ENCODE assay signal across 12 cellular contexts in the genomic region with DNA sequence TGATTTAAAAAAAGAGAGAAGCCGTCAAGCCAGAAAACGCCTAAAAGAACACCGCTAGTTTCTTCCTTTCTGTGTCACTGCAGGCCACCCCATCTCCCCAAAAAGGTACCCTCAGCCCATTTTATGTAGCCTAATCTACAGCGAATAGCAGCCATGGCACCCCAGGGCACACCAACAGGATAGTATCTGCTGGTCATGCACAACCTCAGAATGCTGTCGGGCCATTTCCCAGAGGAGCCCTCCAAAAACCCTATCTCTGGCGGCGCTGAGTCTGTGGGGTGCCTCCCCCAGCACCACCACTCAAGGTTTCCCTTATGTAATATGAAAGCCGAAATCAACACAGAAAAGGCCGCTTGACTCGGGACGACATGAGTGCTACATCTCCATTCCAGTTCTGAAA.
"Had no signal": no experiment of that assay in that cellular context is flagged by ENCODE, and none has a peak within 500 bp of the region (broad histone marks: within the 10 kb centered on the region; RNA-seq: fewer than 3 reads in every experiment).

No MANE protein-coding gene starts in this region.

- H3K27me3 Mint-ChIP-seq: activated B cell treated with CpG ODN at 0.5 μM for 24 hours; activated CD4-positive, alpha-beta T cell treated with anti-CD3 and anti-CD28 coated beads, Interleukin-2, amount 10 ng/mL, durations not matched to agents 24 days and 14 days; activated T-helper 17 cell treated with anti-CD3 and anti-CD28 coated beads, Interleukin-2, amount 50 U/mL, for 72 hours had no signal

- H3K4me3 ChIP-seq: ascending aorta, esophagus squamous epithelium, ovary, thoracic aorta had no signal

- H3K27me3 ChIP-seq: ascending aorta, esophagus squamous epithelium, ovary had no signal

- ATAC-seq: activated T-helper 17 cell treated with anti-CD3 and anti-CD28 coated beads, Interleukin-2, amount 50 U/mL, for 72 hours; SK-N-SH treated with all-trans-retinoic acid at 6 μM for 48 hours had no signal

- H3K27ac Mint-ChIP-seq: activated B cell treated with CpG ODN at 0.5 μM for 24 hours; activated CD4-positive, alpha-beta T cell treated with anti-CD3 and anti-CD28 coated beads, Interleukin-2, amount 10 ng/mL, durations not matched to agents 24 days and 14 days; activated T-helper 17 cell treated with anti-CD3 and anti-CD28 coated beads, Interleukin-2, amount 50 U/mL, for 72 hours had no signal

- H3K9me3 Mint-ChIP-seq: activated B cell treated with CpG ODN at 0.5 μM for 24 hours; activated CD4-positive, alpha-beta T cell treated with anti-CD3 and anti-CD28 coated beads, Interleukin-2, amount 10 ng/mL, durations not matched to agents 24 days and 14 days; activated T-helper 17 cell treated with anti-CD3 and anti-CD28 coated beads, Interleukin-2, amount 50 U/mL, for 72 hours had no signal

- H3K4me1 Mint-ChIP-seq: activated B cell treated with CpG ODN at 0.5 μM for 24 hours; activated T-helper 17 cell treated with anti-CD3 and anti-CD28 coated beads, Interleukin-2, amount 50 U/mL, for 72 hours had no signal

- H3K27ac ChIP-seq: ascending aorta, esophagus squamous epithelium, ovary, thoracic aorta had no signal

- H3K4me1 ChIP-seq: ascending aorta had no signal

- H3K4me3 Mint-ChIP-seq: activated B cell treated with CpG ODN at 0.5 μM for 24 hours; activated CD4-positive, alpha-beta T cell treated with anti-CD3 and anti-CD28 coated beads, Interleukin-2, amount 10 ng/mL, durations not matched to agents 24 days and 14 days; activated T-helper 17 cell treated with anti-CD3 and anti-CD28 coated beads, Interleukin-2, amount 50 U/mL, for 72 hours had no signal

- H3K9me3 ChIP-seq: ascending aorta, esophagus squamous epithelium, ovary, thoracic aorta had no signal

- H3K36me3 ChIP-seq: ascending aorta, ovary, thoracic aorta had no signal

- DNase-seq: activated B cell treated with CpG ODN at 0.5 μM for 24 hours; activated CD4-positive, alpha-beta T cell treated with anti-CD3 and anti-CD28 coated beads, Interleukin-2, amount 10 ng/mL, durations not matched to agents 24 days and 14 days; esophagus squamous epithelium; foreskin fibroblast; mammary epithelial cell; ovary; stimulated activated CD4-positive, alpha-beta T cell treated with anti-CD3 and anti-CD28 coated beads, Interleukin-2, amount 100 ng/mL, for 48 hours; stimulated activated naive CD4-positive, alpha-beta T cell treated with Interleukin-2 at 50 U/mL for 16 hours had no signal
